Comparison of ENCODE assay signal across 17 cellular contexts in genomic region chr4:155684892-155685550, GRCh38. TPM values are rescaled to one million over a fixed set of nuclear protein-coding genes. Genes with fewer than 3 reads are reported as not detected.
"Had no signal": no experiment of that assay in that cellular context is flagged by ENCODE, and none has a peak within 500 bp of the region (broad histone marks: within the 10 kb centered on the region; RNA-seq: fewer than 3 reads in every experiment).

No MANE protein-coding gene starts in this region.

- H3K9me3 Mint-ChIP-seq: activated naive CD8-positive, alpha-beta T cell treated with anti-CD3 and anti-CD28 coated beads, Interleukin-2, amount 10 ng/mL, durations not matched to agents 7 days and 5 days; activated T-helper 1 cell treated with anti-CD3 and anti-CD28 coated beads, Interleukin-12 subunit alpha, Interleukin-12 subunit beta, Interleukin-2, Interleukin-4 antibody, amounts not matched to agents 30 ng/mL and 10 ng/mL and 1 ng/mL, durations not matched to agents 14 hours and 24 hours and 36 hours; central memory CD8-positive, alpha-beta T cell; natural killer cell treated with Interleukin-12 subunit alpha and Interleukin-12 subunit beta and Interleukin-15 and Interleukin-18, amount 100 ng/mL, for 72 hours; type B pancreatic cell had no signal

- H3K27me3 ChIP-seq: brain microvascular endothelial cell, esophagus squamous epithelium had no signal

- H3K9me3 ChIP-seq: esophagus squamous epithelium had no signal

- H3K4me1 ChIP-seq: esophagus squamous epithelium had no signal

- H3K27me3 Mint-ChIP-seq: central memory CD8-positive, alpha-beta T cell; type B pancreatic cell had no signal

- H3K36me3 Mint-ChIP-seq: activated naive CD8-positive, alpha-beta T cell treated with anti-CD3 and anti-CD28 coated beads, Interleukin-2, amount 10 ng/mL, durations not matched to agents 7 days and 5 days; natural killer cell treated with Interleukin-12 subunit alpha and Interleukin-12 subunit beta and Interleukin-15 and Interleukin-18, amount 100 ng/mL, for 72 hours; type B pancreatic cell had no signal

- DNase-seq: activated CD4-positive, CD25-positive, alpha-beta regulatory T cell treated with anti-CD3 and anti-CD28 coated beads, Interleukin-2, amount 50 U/mL, for 72 hours; activated naive CD8-positive, alpha-beta T cell treated with anti-CD3 and anti-CD28 coated beads, Interleukin-2, amount 10 ng/mL, durations not matched to agents 7 days and 5 days; brain microvascular endothelial cell; cortex of kidney; effector CD4-positive, alpha-beta T cell; esophagus squamous epithelium; kidney glomerular epithelial cell; stimulated activated CD4-positive, alpha-beta T cell treated with anti-CD3 and anti-CD28 coated beads, Interleukin-4, amount 100 ng/mL, for 4 hours; stimulated activated CD8-positive, alpha-beta memory T cell treated with anti-CD3 and anti-CD28 coated beads, Interleukin-4, amount 100 ng/mL, for 48 hours; stimulated activated naive CD4-positive, alpha-beta T cell treated with Interleukin-2 at 50 U/mL for 16 hours; substantia nigra; T1000 had no signal

- H3K4me1 Mint-ChIP-seq: activated naive CD8-positive, alpha-beta T cell treated with anti-CD3 and anti-CD28 coated beads, Interleukin-2, amount 10 ng/mL, durations not matched to agents 7 days and 5 days; central memory CD8-positive, alpha-beta T cell had no signal

- H3K27ac ChIP-seq: brain microvascular endothelial cell, esophagus squamous epithelium, skin epidermis had no signal

- ATAC-seq: natural killer cell treated with Interleukin-12 subunit alpha and Interleukin-12 subunit beta and Interleukin-15 and Interleukin-18, amount 100 ng/mL, for 72 hours had no signal

- H3K4me3 Mint-ChIP-seq: activated naive CD8-positive, alpha-beta T cell treated with anti-CD3 and anti-CD28 coated beads, Interleukin-2, amount 10 ng/mL, durations not matched to agents 7 days and 5 days; activated T-helper 1 cell treated with anti-CD3 and anti-CD28 coated beads, Interleukin-12 subunit alpha, Interleukin-12 subunit beta, Interleukin-2, Interleukin-4 antibody, amounts not matched to agents 30 ng/mL and 10 ng/mL and 1 ng/mL, durations not matched to agents 14 hours and 24 hours and 36 hours; central memory CD8-positive, alpha-beta T cell; natural killer cell treated with Interleukin-12 subunit alpha and Interleukin-12 subunit beta and Interleukin-15 and Interleukin-18, amount 100 ng/mL, for 72 hours; type B pancreatic cell had no signal

- H3K27ac Mint-ChIP-seq: activated naive CD8-positive, alpha-beta T cell treated with anti-CD3 and anti-CD28 coated beads, Interleukin-2, amount 10 ng/mL, durations not matched to agents 7 days and 5 days; activated T-helper 1 cell treated with anti-CD3 and anti-CD28 coated beads, Interleukin-12 subunit alpha, Interleukin-12 subunit beta, Interleukin-2, Interleukin-4 antibody, amounts not matched to agents 30 ng/mL and 10 ng/mL and 1 ng/mL, durations not matched to agents 14 hours and 24 hours and 36 hours; natural killer cell treated with Interleukin-12 subunit alpha and Interleukin-12 subunit beta and Interleukin-15 and Interleukin-18, amount 100 ng/mL, for 72 hours; type B pancreatic cell had no signal

- H3K4me3 ChIP-seq: esophagus squamous epithelium, skin epidermis had no signal

- H3K36me3 ChIP-seq: brain microvascular endothelial cell, esophagus squamous epithelium had no signal

RNA-seq across cellular contexts. Expression of gene GUCY1A1, which starts 18.4 kb away (rescaled TPM):
- total RNA-seq: activated naive CD8-positive, alpha-beta T cell treated with anti-CD3 and anti-CD28 coated beads, Interleukin-2, amount 10 ng/mL, durations not matched to agents 7 days and 5 days had no signal
